Comparison of ENCODE assay signal across 10 cellular contexts in the genomic region with DNA sequence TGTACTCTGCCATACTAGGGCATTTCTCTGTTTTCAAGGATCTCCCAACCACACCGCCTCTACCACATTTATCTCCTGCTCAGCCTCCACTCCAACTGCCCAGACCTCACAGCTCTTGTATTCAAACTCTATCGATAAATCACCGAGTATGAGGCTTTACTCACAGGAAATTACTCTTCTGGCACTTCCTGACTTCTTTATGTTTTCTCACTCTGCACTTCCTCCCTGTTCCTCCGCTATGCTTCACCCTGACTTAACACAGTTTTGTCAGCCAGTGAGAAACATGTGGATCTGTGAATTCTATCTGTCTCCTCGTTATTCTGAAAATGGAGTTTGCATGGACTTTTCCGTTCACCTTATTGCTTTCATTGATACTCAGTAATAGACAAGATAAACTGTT. TPM values are rescaled to one million over a fixed set of nuclear protein-coding genes. Genes with fewer than 3 reads are reported as not detected.
DNase-seq lines count a peak whose midpoint lies in the region; ATAC-seq and TF ChIP-seq lines count a peak whose summit lies in the region.
"Had no signal": no experiment of that assay in that cellular context is flagged by ENCODE, and none has a peak within 500 bp of the region (broad histone marks: within the 10 kb centered on the region; RNA-seq: fewer than 3 reads in every experiment).

No MANE protein-coding gene starts in this region.

- WGBS in spleen, 5 donors, result 9 to 17% (median 11%) methylated on average over 6 of the region's 6 CpGs

- TF ChIP-seq POLR2A in spleen (IDR thresholded peaks at IDR 0.05), result no peak

- H3K27me3 ChIP-seq in OCI-LY1 (ENCODE audit: insufficient read depth, low read length) (no peaks in the 10 kb centered on the region), spleen (replicated peaks in 1 of 7) (no peaks in the 10 kb centered on the region)
- H3K27me3 ChIP-seq: right atrium auricular region had no signal

- H3K9me3 ChIP-seq in OCI-LY1 (ENCODE audit: low read length), result no peaks in the 10 kb centered on the region
- H3K9me3 ChIP-seq in spleen, result no peaks in the 10 kb centered on the region
- H3K9me3 ChIP-seq: right atrium auricular region had no signal

- peaks cover 13% of the 10 kb centered on the region for H3K79me2 ChIP-seq in OCI-LY1 (ENCODE audit: insufficient read depth, low read length)

- intact Hi-C loops in spleen (cut with DNase I; ENCODE audit: low total_unique reads) (no loop called here), head of caudate nucleus (cut with DNase I) (no loop called here)

- peak overlapping the region; percentile 86 for H3K4me2 ChIP-seq in OCI-LY1 (ENCODE audit: low read length)

- H3K4me1 ChIP-seq in OCI-LY1 (ENCODE audit: insufficient read depth, low read length, severe bottlenecking) (peaks cover 54% of the 10 kb centered on the region), spleen (peaks cover 41 to 68% (median 54%) of the 10 kb centered on the region in 6 donors)

- H2AFZ ChIP-seq in OCI-LY1 (ENCODE audit: low read length), result no peak overlapping the region; the same call in 1 of the 2 replicates

- no peak for DNase-seq in activated CD4-positive, CD25-positive, alpha-beta regulatory T cell treated with anti-CD3 and anti-CD28 coated beads, Interleukin-2, amount 50 U/mL, for 72 hours
- peak; percentile 65 for DNase-seq in dermis blood vessel endothelial cell
- no peak for DNase-seq in spleen
- DNase-seq in head of caudate nucleus, result no peak
- DNase-seq in occipital lobe (lab: John Stamatoyannopoulos, UW), result no peak
- DNase-seq: NCI-H526 had no signal

- H3K4me3 ChIP-seq in OCI-LY1 (ENCODE audit: low read depth, low read length, poor library complexity, severe bottlenecking) (peak overlapping the region; percentile 56), spleen (peak overlapping the region in 6 of 8 donors; percentile 1 to 67 (median 28))
- H3K4me3 ChIP-seq: right atrium auricular region had no signal

- TF ChIP-seq CTCF in OCI-LY1 (IDR thresholded peaks at IDR 0.05; ENCODE audit: low read length) (no peak), spleen (IDR thresholded peaks at IDR 0.05 in 8 of 11, conservative IDR thresholded peaks at IDR 0.05 in 3 of 11) (no peak)

- peak; percentile 6 to 9 for ATAC-seq in activated CD4-positive, CD25-positive, alpha-beta regulatory T cell treated with anti-CD3 and anti-CD28 coated beads, Interleukin-2, amount 50 U/mL, for 24 hours
- no peak for ATAC-seq in HG03159 (IDR thresholded peaks at IDR 0.05; ENCODE audit: unreplicated experiment)

- 0 out of 2 replicates have a peak, but pooled peaks cover 5% of the 10 kb centered on the region for H3K36me3 ChIP-seq in OCI-LY1 (ENCODE audit: insufficient read depth, low read length)
- no peaks in the 10 kb centered on the region for H3K36me3 ChIP-seq in spleen
- H3K36me3 ChIP-seq: right atrium auricular region had no signal

- H3F3A ChIP-seq in OCI-LY1 (ENCODE audit: insufficient read depth, low read length), result 0 out of 2 replicates have a peak, but pooled peaks cover 4% of the 10 kb centered on the region

- H3K9ac ChIP-seq in OCI-LY1 (ENCODE audit: low read length), result peak overlapping the region; percentile 57

- no peaks in the 10 kb centered on the region for H3K9me2 ChIP-seq in OCI-LY1 (ENCODE audit: low read depth, low read length)

- no peaks in the 10 kb centered on the region for H4K20me1 ChIP-seq in OCI-LY1 (ENCODE audit: insufficient read depth, low read length)

- H3K27ac ChIP-seq in OCI-LY1 (ENCODE audit: low read depth, low read length, poor library complexity, severe bottlenecking), result peak overlapping the region; percentile 71
- peak overlapping the region; percentile 78 to 97 (median 88) for H3K27ac ChIP-seq in spleen
- H3K27ac ChIP-seq: right atrium auricular region had no signal

RNA-seq across cellular contexts. Expression of gene CARD8, which starts 2.6 kb away (rescaled TPM):
- total RNA-seq in dermis blood vessel endothelial cell (104 and 112 TPM in 2 replicates), spleen (100 to 1,000 TPM; 147 to 238 (median 178) TPM), occipital lobe (21.7 TPM)
- polyA plus RNA-seq in spleen, result 10 to 100 TPM; 61.8 to 83.8 (median 71.2) TPM

RNA-seq across cellular contexts. Expression of gene ZNF114, which starts 11.5 kb away (rescaled TPM):
- total RNA-seq in dermis blood vessel endothelial cell (0.34 and 0.84 TPM in 2 replicates), spleen (1 to 10 TPM in 5 of 7 donors, under 1 TPM in 2; 0.54 to 2.3 (median 1.1) TPM), occipital lobe (4.8 TPM)
- polyA plus RNA-seq in spleen, result under 1 TPM; 0.28 to 0.90 (median 0.36) TPM
